In the genomic region with DNA sequence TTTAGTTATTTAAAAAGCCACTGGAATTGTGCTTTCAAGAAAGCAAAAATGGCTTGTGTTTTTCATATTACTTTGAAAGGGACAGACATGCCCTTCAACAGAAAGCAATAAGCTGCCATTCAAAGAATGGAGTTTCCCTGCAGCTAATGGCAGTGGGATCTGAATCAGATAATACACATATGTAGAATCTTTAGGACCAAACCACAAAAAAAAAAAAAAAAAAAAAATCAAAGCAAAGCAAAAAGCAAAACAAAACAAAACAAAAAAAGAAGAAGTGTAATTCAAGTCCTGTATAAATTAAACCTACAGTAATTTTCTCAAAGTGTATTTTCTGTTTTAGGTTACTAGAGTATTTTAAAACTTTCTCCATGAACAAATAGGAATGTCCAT, we compare ENCODE assay signal across 1 cellular context.
TF ChIP-seq lines count a peak whose summit lies in the region.

No MANE protein-coding gene starts in this region.

TF ChIP-seq in HCT116, 20 proteins besides CTCF, POLR2A, EP300 and RAD21 (continued from another document):
- no peak for TF ChIP-seq EZH2phosphoT487 (IDR thresholded peaks at IDR 0.05; ENCODE audit: borderline replicate concordance)
- TF ChIP-seq, protein P1, sequence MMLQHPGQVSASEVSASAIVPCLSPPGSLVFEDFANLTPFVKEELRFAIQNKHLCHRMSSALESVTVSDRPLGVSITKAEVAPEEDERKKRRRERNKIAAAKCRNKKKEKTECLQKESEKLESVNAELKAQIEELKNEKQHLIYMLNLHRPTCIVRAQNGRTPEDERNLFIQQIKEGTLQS (IDR thresholded peaks at IDR 0.05), result no peak
